In genomic region chr11:72685560-72686480, GRCh38 we compare ENCODE assay signal across 12 cellular contexts. TPM values are rescaled to one million over a fixed set of nuclear protein-coding genes. Genes with fewer than 3 reads are reported as not detected.
DNase-seq lines count a peak whose midpoint lies in the region; ATAC-seq and TF ChIP-seq lines count a peak whose summit lies in the region.
"Had no signal": no experiment of that assay in that cellular context is flagged by ENCODE, and none has a peak within 500 bp of the region (broad histone marks: within the 10 kb centered on the region; RNA-seq: fewer than 3 reads in every experiment).

No MANE protein-coding gene starts in this region.

- TF ChIP-seq CTCF in GM23338 (conservative IDR thresholded peaks at IDR 0.05; ENCODE audit: low read depth in 2 of 2): no peak

- peak overlapping the region; percentile 3 for H3K27ac Mint-ChIP-seq in activated T-cell treated with anti-CD3 and anti-CD28 coated beads, Interleukin-2, amount 50 U/mL, for 72 hours
- no peak overlapping the region for H3K27ac Mint-ChIP-seq in GM23338

- no peaks in the 10 kb centered on the region for H3F3A ChIP-seq in GM23338 (replicated peaks; ENCODE audit: low read depth)

- intact Hi-C loops in left ventricle myocardium superior (cut with micrococcal nuclease): no loop called here

- peak; percentile 78 to 79 for ATAC-seq in activated T-cell treated with anti-CD3 and anti-CD28 coated beads, Interleukin-2, amount 50 U/mL, for 72 hours (replicated peaks in 1 of 2)
- ATAC-seq in left ventricle myocardium superior (peak; percentile 36), HG03159 (IDR thresholded peaks at IDR 0.05; ENCODE audit: unreplicated experiment) (no peak), GM23338 (no peak), GM18861 (IDR thresholded peaks at IDR 0.05; ENCODE audit: unreplicated experiment) (no peak)
- ATAC-seq: Panc1 had no signal

- 0 out of 2 replicates have a peak, but pooled peaks cover 5% of the 10 kb centered on the region for H4K20me1 ChIP-seq in GM23338 (replicated peaks; ENCODE audit: insufficient read depth)

- no peaks in the 10 kb centered on the region; the same call in 1 of the 2 replicates for H3K36me3 ChIP-seq in GM23338 (ENCODE audit: insufficient read depth)

- peaks cover 34% of the 10 kb centered on the region for H3K4me1 Mint-ChIP-seq in activated T-cell treated with anti-CD3 and anti-CD28 coated beads, Interleukin-2, amount 50 U/mL, for 72 hours (ENCODE audit: low read depth)
- H3K4me1 Mint-ChIP-seq in GM23338: peaks cover 6% of the 10 kb centered on the region; the same call in 2 of the 3 replicates

- H3K79me2 ChIP-seq in GM23338 (replicated peaks; ENCODE audit: insufficient read depth): no peaks in the 10 kb centered on the region

- no peak overlapping the region for H3K4me2 ChIP-seq in GM23338

- DNase-seq in HCEC 1CT (peak; percentile 20), left ventricle myocardium superior (peak; percentile 66), GM23338 (ENCODE audit: low spot score) (no peak), T1000 (lab: John Stamatoyannopoulos, UW) (no peak)
- DNase-seq in activated T-cell treated with anti-CD3 and anti-CD28 coated beads, Interleukin-2, amount 50 U/mL, for 72 hours: peak; percentile 57 to 74
- peak; percentile 46 to 62 for DNase-seq in stimulated activated CD4-positive, alpha-beta T cell treated with anti-CD3 and anti-CD28 coated beads, Interleukin-4, amount 100 ng/mL, for 48 hours (ENCODE audit: low read depth in 2 of 2)

- no peak overlapping the region for H3K27ac ChIP-seq in GM23338 (ENCODE audit: low read depth)
- H3K27ac ChIP-seq: cardiac muscle cell, tibial artery had no signal

- no peak overlapping the region for H2AFZ ChIP-seq in GM23338

- no peaks in the 10 kb centered on the region for H3K9me2 ChIP-seq in GM23338 (ENCODE audit: insufficient read depth)

- no peaks in the 10 kb centered on the region for H3K27me3 Mint-ChIP-seq in activated T-cell treated with anti-CD3 and anti-CD28 coated beads, Interleukin-2, amount 50 U/mL, for 72 hours (ENCODE audit: low read depth)
- H3K27me3 Mint-ChIP-seq in GM23338 (ENCODE audit: insufficient read depth, low read depth, poor library complexity): peaks cover 13% of the 10 kb centered on the region

- H3K9me3 Mint-ChIP-seq in activated T-cell treated with anti-CD3 and anti-CD28 coated beads, Interleukin-2, amount 50 U/mL, for 72 hours: no peaks in the 10 kb centered on the region
- no peaks in the 10 kb centered on the region for H3K9me3 Mint-ChIP-seq in GM23338

- H3K4me3 Mint-ChIP-seq in activated T-cell treated with anti-CD3 and anti-CD28 coated beads, Interleukin-2, amount 50 U/mL, for 72 hours: peak overlapping the region; percentile 10 to 53
- H3K4me3 Mint-ChIP-seq in GM23338: no peak overlapping the region

- no peaks in the 10 kb centered on the region for H3K27me3 ChIP-seq in GM23338 (ENCODE audit: insufficient read depth)
- H3K27me3 ChIP-seq: cardiac muscle cell had no signal

- H3K4me1 ChIP-seq in GM23338 (ENCODE audit: insufficient read depth): no peaks in the 10 kb centered on the region

- H3K4me3 ChIP-seq in GM23338: no peak overlapping the region
- H3K4me3 ChIP-seq: cardiac muscle cell, tibial artery had no signal

- peaks cover 0 to 4% of the 10 kb centered on the region in 2 donors for H3K36me3 Mint-ChIP-seq in activated T-cell treated with anti-CD3 and anti-CD28 coated beads, Interleukin-2, amount 50 U/mL, for 72 hours (ENCODE audit: insufficient read depth in 2 of 2)
- peaks cover 6% of the 10 kb centered on the region; the same call in 2 of the 3 replicates for H3K36me3 Mint-ChIP-seq in GM23338 (ENCODE audit: low read depth)

TF ChIP-seq in GM23338, 12 proteins besides CTCF, POLR2A, EP300 and RAD21 (continues in another document):
- no peak for TF ChIP-seq NANOG (IDR thresholded peaks at IDR 0.05; ENCODE audit: borderline replicate concordance)
- no peak for TF ChIP-seq JUNB (IDR thresholded peaks at IDR 0.05; ENCODE audit: unreplicated experiment)
- no peak for TF ChIP-seq ZNF462 (CRISPR knock-in tag; IDR thresholded peaks at IDR 0.05)
- no peak for TF ChIP-seq ZNF114 (CRISPR knock-in tag; IDR thresholded peaks at IDR 0.05)
- no peak for TF ChIP-seq ZNF331 (CRISPR knock-in tag; IDR thresholded peaks at IDR 0.05; ENCODE audit: low read depth)

RNA-seq across cellular contexts. Expression of gene PDE2A, which starts 11.6 kb away (rescaled TPM):
- total RNA-seq in activated T-cell treated with anti-CD3 and anti-CD28 coated beads, Interleukin-2, amount 50 U/mL, for 72 hours: 1 to 10 TPM in 1 of 2 donors, under 1 TPM in 1; 0.77 to 1.7 TPM
- 30.0 TPM for total RNA-seq in left ventricle myocardium superior
- 8.2 and 16.2 TPM in 2 replicates for total RNA-seq in GM23338 (2014; rRNA removed; shearing (Covaris generic))
- 4.1 and 4.3 TPM in 2 replicates for polyA plus RNA-seq in GM23338 (2016; fragmentation: Nextera tagmentation; extraction: Ambion mirVana)
- total RNA-seq: G401 had no signal
- polyA plus RNA-seq: cardiac muscle cell had no signal

Comparison
In these comparisons a context has a peak if more than half of its experiments do, and no peak if none do; other contexts are left out.
1. DNase-seq: peak in HCEC 1CT (single experiment), activated T-cell treated with anti-CD3 and anti-CD28 coated beads, Interleukin-2, amount 50 U/mL, for 72 hours (2 of 2), left ventricle myocardium superior (single experiment) and stimulated activated CD4-positive, alpha-beta T cell treated with anti-CD3 and anti-CD28 coated beads, Interleukin-4, amount 100 ng/mL, for 48 hours (2 of 2); none in GM23338 (single experiment) and T1000 (single experiment).
2. ATAC-seq: peak in activated T-cell treated with anti-CD3 and anti-CD28 coated beads, Interleukin-2, amount 50 U/mL, for 72 hours (2 of 2) and left ventricle myocardium superior (single experiment); none in HG03159 (single experiment), GM23338 (single experiment) and GM18861 (single experiment).